ENCODE assay signal across 11 cellular contexts in the genomic region with DNA sequence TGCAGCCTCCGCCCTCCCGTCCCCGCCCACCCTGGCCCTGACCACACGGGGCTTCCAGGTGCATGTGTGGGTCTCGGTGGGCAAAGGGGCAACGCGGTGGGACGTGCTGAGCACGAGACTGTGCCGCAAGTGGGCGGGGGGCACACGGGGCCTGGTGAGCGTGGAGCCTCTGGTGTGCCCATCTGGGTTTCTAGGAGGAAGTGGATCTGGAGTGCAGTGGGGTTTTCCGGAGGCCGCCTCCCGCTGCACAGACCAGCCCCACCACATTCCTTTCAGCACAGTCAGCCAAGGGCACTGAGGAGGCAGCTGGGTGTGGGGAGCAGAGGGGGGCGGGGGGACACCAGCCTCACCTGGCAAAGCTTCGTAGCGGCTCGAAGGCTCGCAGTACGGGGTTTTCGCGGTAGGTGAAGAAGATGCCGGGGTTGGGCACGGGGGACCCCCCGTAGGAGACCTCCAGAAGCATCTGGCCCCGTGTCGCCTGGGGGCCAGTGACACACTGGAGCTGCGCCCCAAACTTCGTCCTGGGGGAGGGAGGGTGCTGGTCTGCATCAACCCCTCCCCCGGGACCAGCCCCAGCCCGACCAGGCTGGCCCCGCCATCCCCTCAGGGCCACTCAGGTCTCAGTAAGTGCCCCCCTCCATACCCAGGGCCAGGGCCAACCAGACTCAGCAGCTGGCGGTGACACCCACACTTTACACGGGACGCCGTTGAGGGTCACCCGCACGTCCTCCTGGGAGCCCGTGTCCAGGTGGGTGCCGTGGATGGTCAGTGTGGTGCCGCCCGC. TPM values are rescaled to one million over a fixed set of nuclear protein-coding genes. Genes with fewer than 3 reads are reported as not detected.
A peak's percentile ranks its signal among the peaks of the same experiment; 100 is the strongest.
DNase-seq lines count a peak whose midpoint lies in the region; ATAC-seq and TF ChIP-seq lines count a peak whose summit lies in the region.
"Had no signal": no experiment of that assay in that cellular context is flagged by ENCODE, and none has a peak within 500 bp of the region (broad histone marks: within the 10 kb centered on the region; RNA-seq: fewer than 3 reads in every experiment).

No MANE protein-coding gene starts in this region.

- peaks cover 64% of the 10 kb centered on the region for H3K36me3 ChIP-seq in RWPE2 (ENCODE audit: low read depth)
- peaks cover 77% of the 10 kb centered on the region for H3K36me3 ChIP-seq in osteoblast (ENCODE audit: insufficient read depth, low read length)

- H3K4me1 ChIP-seq in RWPE2 (ENCODE audit: insufficient read depth, poor library complexity, severe bottlenecking): peaks cover 11% of the 10 kb centered on the region
- H3K4me1 ChIP-seq in foreskin keratinocyte: peaks cover 7% of the 10 kb centered on the region
- no peaks in the 10 kb centered on the region for H3K4me1 ChIP-seq in osteoblast (ENCODE audit: insufficient read depth, low read length)

- H2AFZ ChIP-seq in osteoblast (ENCODE audit: low read length): no peak overlapping the region

- no peak overlapping the region for H3K4me2 ChIP-seq in osteoblast (ENCODE audit: insufficient read depth, low read length)

- no peak for TF ChIP-seq CTCF in RWPE2 (IDR thresholded peaks at IDR 0.05; ENCODE audit: poor library complexity, severe bottlenecking)
- TF ChIP-seq CTCF in foreskin keratinocyte (conservative IDR thresholded peaks at IDR 0.05): no peak
- TF ChIP-seq CTCF in osteoblast (IDR thresholded peaks at IDR 0.05; ENCODE audit: extremely low read depth, low read depth, low read length): no peak

- peak; percentile 88 for ATAC-seq in RWPE2 (ENCODE audit: low read depth)
- ATAC-seq in foreskin keratinocyte: peak; percentile 87
- no peak for ATAC-seq in GM18502 (IDR thresholded peaks at IDR 0.05; ENCODE audit: poor library complexity, unreplicated experiment)
- no peak for ATAC-seq in GM21526 (IDR thresholded peaks at IDR 0.05; ENCODE audit: low FRiP score, unreplicated experiment)
- no peak for ATAC-seq in GM21825 (IDR thresholded peaks at IDR 0.05; ENCODE audit: unreplicated experiment)

- peaks cover 53% of the 10 kb centered on the region for H3K79me2 ChIP-seq in osteoblast (ENCODE audit: insufficient read depth, low read length)

- H4K20me1 ChIP-seq in osteoblast (ENCODE audit: insufficient read depth, low read length): peaks cover 37% of the 10 kb centered on the region

- H3K9me3 ChIP-seq in RWPE2 (ENCODE audit: severe bottlenecking) (no peaks in the 10 kb centered on the region), osteoblast (ENCODE audit: low read depth, low read length) (no peaks in the 10 kb centered on the region)

- H3K27ac ChIP-seq in RWPE2 (ENCODE audit: poor library complexity, severe bottlenecking): peak overlapping the region; percentile 88
- no peak overlapping the region for H3K27ac ChIP-seq in foreskin keratinocyte
- no peak overlapping the region for H3K27ac ChIP-seq in osteoblast (ENCODE audit: low read depth, low read length)

- peak; percentile 54 for DNase-seq in DMS53 treated with DMSO at 0.1 percent for 48 hours (lab: John Stamatoyannopoulos, UW; ENCODE audit: unreplicated experiment)
- peak; percentile 96 for DNase-seq in RWPE2 (ENCODE audit: low spot score)
- DNase-seq in foreskin keratinocyte: peak; percentile 82 to 92
- peak; percentile 100 for DNase-seq in osteoblast (ENCODE audit: insufficient read length, low spot score, missing footprints)
- DNase-seq in dedifferentiated amniotic fluid mesenchymal stem cell (ENCODE audit: extremely low spot score): no peak
- DNase-seq: activated CD8-positive, alpha-beta memory T cell treated with anti-CD3 and anti-CD28 coated beads, Interleukin-2, amount 50 U/mL, for 4 hours; MV-4-11; stimulated activated CD4-positive, alpha-beta T cell treated with anti-CD3 and anti-CD28 coated beads, Interleukin-4, amount 100 ng/mL, for 24 hours had no signal

- H3K4me3 ChIP-seq in RWPE2 (ENCODE audit: severe bottlenecking) (no peak overlapping the region), osteoblast (ENCODE audit: insufficient read depth, low read length) (no peak overlapping the region)

- H3K27me3 ChIP-seq in RWPE2 (ENCODE audit: insufficient read depth, poor library complexity, severe bottlenecking) (no peaks in the 10 kb centered on the region), foreskin keratinocyte (no peaks in the 10 kb centered on the region), osteoblast (ENCODE audit: insufficient read depth, low read length) (no peaks in the 10 kb centered on the region)

RNA-seq across cellular contexts. Expression of gene MAPK11, which starts 12.4 kb away (rescaled TPM):
- total RNA-seq in foreskin keratinocyte (4.6 and 6.3 TPM in 2 replicates), osteoblast (2.9 and 6.2 TPM in 2 replicates)
- polyA plus RNA-seq in foreskin keratinocyte: 6.1 and 8.5 TPM in 2 replicates

RNA-seq across cellular contexts. Expression of gene MAPK12, which starts 21.1 kb away (rescaled TPM):
- total RNA-seq in foreskin keratinocyte: 13.8 and 20.4 TPM in 2 replicates
- 15.0 and 25.3 TPM in 2 replicates for polyA plus RNA-seq in foreskin keratinocyte
- 24.8 and 34.0 TPM in 2 replicates for total RNA-seq in osteoblast

RNA-seq across cellular contexts. Expression of gene PLXNB2, which starts 24.9 kb away (rescaled TPM):
- total RNA-seq in foreskin keratinocyte (109 TPM in 2 replicates), osteoblast (166 and 209 TPM in 2 replicates)
- 81.8 and 96.0 TPM in 2 replicates for polyA plus RNA-seq in foreskin keratinocyte

RNA-seq across cellular contexts. Expression of gene HDAC10, which starts 31.5 kb away (rescaled TPM):
- 8.3 and 11.7 TPM in 2 replicates for total RNA-seq in foreskin keratinocyte
- 12.7 and 14.0 TPM in 2 replicates for polyA plus RNA-seq in foreskin keratinocyte
- total RNA-seq in osteoblast: 19.2 and 20.6 TPM in 2 replicates

RNA-seq across cellular contexts. Expression of gene TUBGCP6, which starts 37.7 kb away (rescaled TPM):
- 21.6 and 22.6 TPM in 2 replicates for total RNA-seq in foreskin keratinocyte
- polyA plus RNA-seq in foreskin keratinocyte: 12.9 and 13.4 TPM in 2 replicates
- total RNA-seq in osteoblast: 26.5 and 28.2 TPM in 2 replicates

Comparison
In these comparisons a context has a peak if more than half of its experiments do, and no peak if none do; other contexts are left out.
1. ATAC-seq: peak in RWPE2 (single experiment) and foreskin keratinocyte (single experiment); none in GM18502 (single experiment), GM21526 (single experiment) and GM21825 (single experiment).